In the genomic region with DNA sequence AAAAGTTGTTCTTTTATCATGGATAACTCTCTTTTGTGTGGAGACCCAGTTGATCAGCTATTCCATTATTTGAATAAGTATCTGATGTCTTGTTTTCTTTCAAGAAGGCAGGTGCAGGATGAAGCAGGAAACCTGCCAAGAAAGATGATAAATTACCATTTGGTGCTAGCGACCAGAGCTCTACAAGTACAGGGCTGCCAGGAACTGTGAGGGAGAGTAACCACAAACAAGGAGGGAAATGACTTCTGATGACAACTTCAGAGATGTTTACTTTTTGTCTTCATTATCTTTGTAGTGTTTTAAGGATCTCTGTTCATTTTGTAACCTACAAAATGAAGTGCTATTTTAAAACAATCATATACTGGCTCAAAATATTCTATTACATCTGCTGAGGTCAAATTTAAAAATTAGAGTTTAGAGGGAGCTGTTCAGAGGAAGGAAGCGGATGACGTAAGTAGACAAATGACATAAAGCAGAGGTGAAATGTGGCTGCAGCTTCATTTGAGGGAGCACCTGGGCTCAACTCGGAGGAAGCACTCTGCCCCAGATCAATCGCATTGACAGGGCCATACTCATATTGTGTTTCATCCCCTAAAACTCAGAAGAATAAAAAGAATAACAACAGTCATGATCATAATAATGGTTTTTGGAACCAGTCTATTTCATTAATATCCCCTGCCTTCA, we compare ENCODE assay signal across 12 cellular contexts.
DNase-seq lines count a peak whose midpoint lies in the region; ATAC-seq, FAIRE-seq and TF ChIP-seq lines count a peak whose summit lies in the region.
"Had no signal": no experiment of that assay in that cellular context is flagged by ENCODE, and none has a peak within 500 bp of the region (broad histone marks: within the 10 kb centered on the region; RNA-seq: fewer than 3 reads in every experiment).

No MANE protein-coding gene starts in this region.

- POLR2A ChIA-PET in CD8-positive, alpha-beta memory T cell (lab: Charles Lee) = no interaction called here

- peak overlapping the region in 7 of 8 donors; percentile 2 to 80 (median 45) for H3K27ac Mint-ChIP-seq in CD8-positive, alpha-beta memory T cell
- peak overlapping the region; percentile 1 for H3K27ac Mint-ChIP-seq in T-helper 2 cell treated with Interferon-gamma antibody and Interleukin-4, amounts not matched to agents 5 μg/mL and 100 μg/mL, for 36 hours

- peak in 2 of 5 donors; percentile 8 to 45 for DNase-seq in CD8-positive, alpha-beta memory T cell
- DNase-seq in GM12865 (ENCODE audit: low read depth) = peak; percentile 14
- peak; percentile 65 for DNase-seq in NCI-H2171 (lab: John Stamatoyannopoulos, UW)
- no peak for DNase-seq in T-helper 2 cell treated with Interferon-gamma antibody and Interleukin-4, amounts not matched to agents 5 μg/mL and 100 μg/mL, for 36 hours (ENCODE audit: low spot score)
- no peak for DNase-seq in GM12892 (ENCODE audit: insufficient read length)
- DNase-seq in kidney glomerular epithelial cell (lab: John Stamatoyannopoulos, UW) = no peak
- no peak for DNase-seq in NCI-H1694 (lab: John Stamatoyannopoulos, UW)
- DNase-seq: C1 segment of cervical spinal cord, left ventricle myocardium superior had no signal

- CTCF ChIA-PET in CD8-positive, alpha-beta memory T cell (lab: Charles Lee) = no interaction called here

- no peak for TF ChIP-seq POLR2A in GM12892 (IDR thresholded peaks at IDR 0.05; ENCODE audit: low read depth, low read length)

- no peaks in the 10 kb centered on the region for H3K9me3 Mint-ChIP-seq in CD8-positive, alpha-beta memory T cell
- no peaks in the 10 kb centered on the region for H3K9me3 Mint-ChIP-seq in T-helper 2 cell treated with Interferon-gamma antibody and Interleukin-4, amounts not matched to agents 5 μg/mL and 100 μg/mL, for 36 hours

- no peak for ATAC-seq in GM21423 (IDR thresholded peaks at IDR 0.05; ENCODE audit: unreplicated experiment)
- ATAC-seq: left ventricle myocardium superior, Panc1, sciatic nerve had no signal

- H3K4me3 ChIP-seq in CD8-positive, alpha-beta memory T cell (ENCODE audit: low read length) = no peak overlapping the region
- H3K4me3 ChIP-seq in GM12865 (ENCODE audit: low read depth, low read length) = no peak overlapping the region

- FAIRE-seq in GM12892 (lab: Jason Lieb, UNC) = no peak

- H3K27me3 ChIP-seq in CD8-positive, alpha-beta memory T cell (ENCODE audit: insufficient read depth, low read length, poor library complexity, severe bottlenecking) = no peaks in the 10 kb centered on the region

- H3K4me1 Mint-ChIP-seq in CD8-positive, alpha-beta memory T cell = peaks cover 26 to 35% (median 34%) of the 10 kb centered on the region in 3 donors
- peaks cover 7% of the 10 kb centered on the region for H3K4me1 Mint-ChIP-seq in T-helper 2 cell treated with Interferon-gamma antibody and Interleukin-4, amounts not matched to agents 5 μg/mL and 100 μg/mL, for 36 hours (ENCODE audit: low read depth)

- no peaks in the 10 kb centered on the region for H3K9me3 ChIP-seq in CD8-positive, alpha-beta memory T cell (ENCODE audit: low read length)

- peak overlapping the region in 3 of 7 donors; percentile 6 to 42 (median 28) for H3K4me3 Mint-ChIP-seq in CD8-positive, alpha-beta memory T cell
- H3K4me3 Mint-ChIP-seq in T-helper 2 cell treated with Interferon-gamma antibody and Interleukin-4, amounts not matched to agents 5 μg/mL and 100 μg/mL, for 36 hours = no peak overlapping the region

- H3K4me1 ChIP-seq in CD8-positive, alpha-beta memory T cell (ENCODE audit: insufficient read depth, low read length) = peaks cover 6% of the 10 kb centered on the region

- no peak for TF ChIP-seq CTCF in GM12865 (IDR thresholded peaks at IDR 0.05; ENCODE audit: insufficient read depth, low read depth, low read length, missing control alignments)

- H3K27ac ChIP-seq in CD8-positive, alpha-beta memory T cell (ENCODE audit: low read depth, low read length) = no peak overlapping the region

- peaks cover 0 to 2% (median 0%) of the 10 kb centered on the region in 3 donors for H3K36me3 Mint-ChIP-seq in CD8-positive, alpha-beta memory T cell
- no peaks in the 10 kb centered on the region for H3K36me3 Mint-ChIP-seq in T-helper 2 cell treated with Interferon-gamma antibody and Interleukin-4, amounts not matched to agents 5 μg/mL and 100 μg/mL, for 36 hours (ENCODE audit: low read depth)

- no peaks in the 10 kb centered on the region for H3K27me3 Mint-ChIP-seq in CD8-positive, alpha-beta memory T cell
- no peaks in the 10 kb centered on the region for H3K27me3 Mint-ChIP-seq in T-helper 2 cell treated with Interferon-gamma antibody and Interleukin-4, amounts not matched to agents 5 μg/mL and 100 μg/mL, for 36 hours (ENCODE audit: low read depth)

- no peaks in the 10 kb centered on the region for H3K36me3 ChIP-seq in CD8-positive, alpha-beta memory T cell (ENCODE audit: insufficient read depth, low read length)

Comparison
In these comparisons a context has a peak if more than half of its experiments do, and no peak if none do; other contexts are left out.
1. DNase-seq: peak in GM12865 (single experiment) and NCI-H2171 (single experiment); none in T-helper 2 cell treated with Interferon-gamma antibody and Interleukin-4, amounts not matched to agents 5 μg/mL and 100 μg/mL, for 36 hours (single experiment), GM12892 (single experiment), kidney glomerular epithelial cell (single experiment) and NCI-H1694 (single experiment).